Comparison of ENCODE assay signal across 8 cellular contexts in the genomic region with DNA sequence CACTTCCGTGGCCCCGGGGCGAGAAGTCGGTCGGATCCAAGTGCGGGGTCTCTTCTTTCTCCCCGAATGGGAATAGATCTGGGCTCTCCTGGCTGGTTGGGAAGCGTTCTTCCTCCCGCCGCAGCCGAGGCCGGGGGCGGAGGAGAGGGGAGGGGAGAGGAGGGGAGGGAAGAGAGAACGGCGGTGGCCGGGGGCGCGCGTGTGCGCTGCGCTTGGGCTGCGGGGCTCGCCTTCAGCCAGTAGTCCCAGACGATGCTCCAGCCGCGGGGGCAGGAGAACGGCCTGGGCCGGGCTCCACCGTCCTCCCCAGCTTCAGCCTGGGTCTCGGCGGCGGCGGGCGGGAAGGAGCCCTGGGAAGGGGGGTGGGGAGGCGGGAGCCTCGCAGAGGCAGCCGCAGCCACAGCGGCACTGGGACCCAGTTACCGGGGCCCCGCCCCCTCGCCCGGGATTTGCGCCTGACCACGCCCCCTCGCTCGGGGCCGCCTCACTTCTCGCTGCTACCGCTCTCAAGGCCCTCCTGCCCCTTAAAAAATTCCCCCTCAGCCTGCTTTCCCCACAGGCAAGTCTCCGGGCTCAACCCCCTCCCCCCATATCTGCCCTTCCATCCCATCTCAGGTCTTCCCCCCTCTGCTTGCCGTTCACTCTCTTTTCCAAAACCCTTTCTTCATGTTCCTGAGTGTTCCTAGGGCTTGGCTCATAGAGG. TPM values are rescaled to one million over a fixed set of nuclear protein-coding genes. Genes with fewer than 3 reads are reported as not detected.
DNase-seq lines count a peak whose midpoint lies in the region; ATAC-seq and TF ChIP-seq lines count a peak whose summit lies in the region.

A gene (minus strand): TSS at position 421 of the 703 bp plus-strand sequence. CDS start 802 bp downstream, outside the sequence.

- H3K27ac ChIP-seq in colonic mucosa = peak within 1 kb of the TSS; percentile 27

- H3K4me1 ChIP-seq in colonic mucosa = no peaks in the 10 kb centered on the region

- peak within 1 kb of the TSS; percentile 6 to 68 for H3K9ac ChIP-seq in colonic mucosa (ENCODE audit: low read depth in 2 of 2, low read length in 2 of 2)

- H3K36me3 ChIP-seq in colonic mucosa = no peaks in the 10 kb centered on the region

- DNase-seq in EH (ENCODE audit: low read depth) (peak; percentile 70), NCI-H1417 treated with DMSO at 0.1 percent for 48 hours (lab: John Stamatoyannopoulos, UW) (peak; percentile 20), colonic mucosa (peak; percentile 75), kidney tubule cell (ENCODE audit: low spot score) (peak; percentile 50)
- peak; percentile 15 to 56 for DNase-seq in stimulated activated CD4-positive, alpha-beta T cell treated with anti-CD3 and anti-CD28 coated beads, Interleukin-1b, Interleukin-23, amount 100 ng/mL, for 4 hours (ENCODE audit: low read depth in 2 of 2)

- ATAC-seq in GM18870 (IDR thresholded peaks at IDR 0.05; ENCODE audit: unreplicated experiment) (no peak), GM18909 (IDR thresholded peaks at IDR 0.05; ENCODE audit: poor library complexity, unreplicated experiment) (no peak)

- H3K27me3 ChIP-seq in colonic mucosa = no peaks in the 10 kb centered on the region

- intact Hi-C loops in colonic mucosa (cut with DNase I) = no loop called here

- TF ChIP-seq CTCF in WI38 (IDR thresholded peaks at IDR 0.05; ENCODE audit: low read depth, low read length) (no peak), colonic mucosa (IDR thresholded peaks at IDR 0.05) (no peak)

- H3K4me3 ChIP-seq in WI38 (ENCODE audit: low read depth, low read length) (peak within 1 kb of the TSS; percentile 67), colonic mucosa (peak within 1 kb of the TSS; percentile 50)

- no peaks in the 10 kb centered on the region for H3K9me3 ChIP-seq in colonic mucosa

RNA-seq across cellular contexts. Expression of the gene that starts here (rescaled TPM):
- 1 to 10 TPM; 4.9 to 5.5 TPM for total RNA-seq in colonic mucosa

Comparison
In these comparisons a context has a peak if more than half of its experiments do, and no peak if none do; other contexts are left out.
1. DNase-seq: peak in every context shown above with its lines; median percentile 75 in colonic mucosa; 70 in EH; 50 in kidney tubule cell; 36 in stimulated activated CD4-positive, alpha-beta T cell treated with anti-CD3 and anti-CD28 coated beads, Interleukin-1b, Interleukin-23, amount 100 ng/mL, for 4 hours; 20 in NCI-H1417 treated with DMSO at 0.1 percent for 48 hours.